30 cellular contexts compared by ENCODE assay signal in the genomic region with DNA sequence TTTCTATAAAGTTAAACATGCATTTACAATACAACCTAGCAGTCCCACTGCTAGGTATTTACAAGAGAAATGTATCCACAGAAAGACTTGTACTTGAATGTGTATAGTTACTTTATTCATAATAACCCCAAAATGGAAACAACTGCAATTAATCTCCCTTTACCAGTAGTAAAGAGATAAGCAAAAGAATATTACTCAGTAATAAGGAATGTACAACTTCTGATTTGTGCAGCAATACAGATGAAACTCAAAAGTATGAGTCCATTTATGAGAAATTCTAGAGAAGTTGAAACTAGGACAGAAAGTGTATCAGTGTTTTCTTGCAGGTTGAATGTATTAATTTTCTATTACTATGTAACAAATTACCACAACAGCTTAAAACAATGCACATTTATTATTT. TPM values are rescaled to one million over a fixed set of nuclear protein-coding genes. Genes with fewer than 3 reads are reported as not detected.
DNase-seq lines count a peak whose midpoint lies in the region; ATAC-seq and TF ChIP-seq lines count a peak whose summit lies in the region.
"Had no signal": no experiment of that assay in that cellular context is flagged by ENCODE, and none has a peak within 500 bp of the region (broad histone marks: within the 10 kb centered on the region; RNA-seq: fewer than 3 reads in every experiment).

No MANE protein-coding gene starts in this region.

- H3K4me3 Mint-ChIP-seq in activated CD8-positive, alpha-beta T cell treated with anti-CD3 and anti-CD28 coated beads for 36 hours = no peak overlapping the region
- H3K4me3 Mint-ChIP-seq in activated CD8-positive, alpha-beta T cell treated with anti-CD3 and anti-CD28 coated beads, Interleukin-2, amount 10 ng/mL, durations not matched to agents 7 days and 5 days = no peak overlapping the region
- H3K4me3 Mint-ChIP-seq: IgD-negative memory B cell had no signal

- CTCF ChIA-PET in activated CD8-positive, alpha-beta T cell treated with anti-CD3 and anti-CD28 coated beads for 36 hours (lab: Charles Lee) = interaction anchor here (0.9 to 1.8 kb wide), 2 partner anchors 10 to 14 kb away, joined by 3 to 7 read pairs; no protein-coding TSS in a partner anchor
- CTCF ChIA-PET in activated CD8-positive, alpha-beta T cell treated with anti-CD3 and anti-CD28 coated beads, Interleukin-2, amount 10 ng/mL, durations not matched to agents 7 days and 5 days (lab: Charles Lee) = no interaction called here

- no peaks in the 10 kb centered on the region for H3K27me3 Mint-ChIP-seq in activated CD8-positive, alpha-beta T cell treated with anti-CD3 and anti-CD28 coated beads for 36 hours
- no peaks in the 10 kb centered on the region for H3K27me3 Mint-ChIP-seq in activated CD8-positive, alpha-beta T cell treated with anti-CD3 and anti-CD28 coated beads, Interleukin-2, amount 10 ng/mL, durations not matched to agents 7 days and 5 days (ENCODE audit: low read depth)
- H3K27me3 Mint-ChIP-seq: IgD-negative memory B cell had no signal

- H3K4me3 ChIP-seq in choroid plexus epithelial cell (ENCODE audit: low read depth, low read length) = no peak overlapping the region
- H3K4me3 ChIP-seq: heart left ventricle, left ventricle myocardium inferior, skin epidermis, suprapubic skin had no signal

- DNase-seq in activated CD8-positive, alpha-beta T cell treated with anti-CD3 and anti-CD28 coated beads for 36 hours = no peak
- no peak for DNase-seq in activated CD8-positive, alpha-beta T cell treated with anti-CD3 and anti-CD28 coated beads, Interleukin-2, amount 10 ng/mL, durations not matched to agents 7 days and 5 days
- DNase-seq in M059J (ENCODE audit: low read depth) (peak; percentile 12), choroid plexus epithelial cell (ENCODE audit: low read depth) (peak; percentile 60), omental fat pad (ENCODE audit: low spot score) (no peak), UCSD-AML1 (lab: John Stamatoyannopoulos, UW; ENCODE audit: unreplicated experiment) (no peak)
- DNase-seq: 8988T; activated naive CD4-positive, alpha-beta T cell treated with Interleukin-2 at 50 U/mL for 16 hours; activated T-cell treated with anti-CD3 and anti-CD28 coated beads, Interleukin-2, amount 50 U/mL, for 48 hours; amniotic stem cell; Calu3; DMS79 treated with DMSO at 0.1 percent for 48 hours; effector CD8-positive, alpha-beta T cell; H7; heart left ventricle; left ventricle myocardium inferior; mesendoderm; NCI-H1092; NCI-H1694 treated with DMSO at 0.1 percent for 48 hours; retina; SIG-M5; stimulated activated naive CD4-positive, alpha-beta T cell treated with Interleukin-2 at 50 U/mL for 16 hours; SW 1271; T-helper 9 cell; WERI-Rb-1 had no signal

- peaks cover 1% of the 10 kb centered on the region for H3K9me3 Mint-ChIP-seq in activated CD8-positive, alpha-beta T cell treated with anti-CD3 and anti-CD28 coated beads for 36 hours
- H3K9me3 Mint-ChIP-seq in activated CD8-positive, alpha-beta T cell treated with anti-CD3 and anti-CD28 coated beads, Interleukin-2, amount 10 ng/mL, durations not matched to agents 7 days and 5 days (ENCODE audit: insufficient read depth) = no peaks in the 10 kb centered on the region
- H3K9me3 Mint-ChIP-seq: IgD-negative memory B cell had no signal

- peaks cover 42% of the 10 kb centered on the region for H3K36me3 Mint-ChIP-seq in activated CD8-positive, alpha-beta T cell treated with anti-CD3 and anti-CD28 coated beads for 36 hours (ENCODE audit: low read depth)
- peaks cover 17% of the 10 kb centered on the region for H3K36me3 Mint-ChIP-seq in activated CD8-positive, alpha-beta T cell treated with anti-CD3 and anti-CD28 coated beads, Interleukin-2, amount 10 ng/mL, durations not matched to agents 7 days and 5 days (ENCODE audit: low read depth)

- peaks cover 61% of the 10 kb centered on the region for H3K4me1 Mint-ChIP-seq in activated CD8-positive, alpha-beta T cell treated with anti-CD3 and anti-CD28 coated beads for 36 hours (ENCODE audit: low read depth)
- peaks cover 14% of the 10 kb centered on the region for H3K4me1 Mint-ChIP-seq in activated CD8-positive, alpha-beta T cell treated with anti-CD3 and anti-CD28 coated beads, Interleukin-2, amount 10 ng/mL, durations not matched to agents 7 days and 5 days (ENCODE audit: low read depth)

- TF ChIP-seq CTCF in activated CD8-positive, alpha-beta T cell treated with anti-CD3 and anti-CD28 coated beads for 36 hours (IDR thresholded peaks at IDR 0.05) = no peak
- TF ChIP-seq CTCF in choroid plexus epithelial cell (conservative IDR thresholded peaks at IDR 0.05; ENCODE audit: low read depth, low read length) (no peak), omental fat pad (IDR thresholded peaks at IDR 0.05) (no peak)

- POLR2A ChIA-PET in activated CD8-positive, alpha-beta T cell treated with anti-CD3 and anti-CD28 coated beads for 36 hours (lab: Charles Lee) = interaction anchor here (1.7 to 4.0 kb wide), 2 partner anchors 13 to 15 kb away, joined by 7 to 18 read pairs; a partner anchor contains a TSS
- POLR2A ChIA-PET in activated CD8-positive, alpha-beta T cell treated with anti-CD3 and anti-CD28 coated beads, Interleukin-2, amount 10 ng/mL, durations not matched to agents 7 days and 5 days (lab: Charles Lee) = no interaction called here

- intact Hi-C loops in activated CD8-positive, alpha-beta T cell treated with anti-CD3 and anti-CD28 coated beads for 36 hours (cut with micrococcal nuclease) = no loop called here

- peak overlapping the region; percentile 76 for H3K27ac Mint-ChIP-seq in activated CD8-positive, alpha-beta T cell treated with anti-CD3 and anti-CD28 coated beads for 36 hours
- no peak overlapping the region for H3K27ac Mint-ChIP-seq in activated CD8-positive, alpha-beta T cell treated with anti-CD3 and anti-CD28 coated beads, Interleukin-2, amount 10 ng/mL, durations not matched to agents 7 days and 5 days

- no peak for ATAC-seq in activated CD8-positive, alpha-beta T cell treated with anti-CD3 and anti-CD28 coated beads for 36 hours
- no peak for ATAC-seq in activated CD8-positive, alpha-beta T cell treated with anti-CD3 and anti-CD28 coated beads, Interleukin-2, amount 10 ng/mL, durations not matched to agents 7 days and 5 days
- ATAC-seq in omental fat pad (ENCODE audit: low FRiP score) (peak; percentile 74), HG03520 (IDR thresholded peaks at IDR 0.05; ENCODE audit: unreplicated experiment) (no peak), GM18858 (IDR thresholded peaks at IDR 0.05; ENCODE audit: unreplicated experiment) (no peak)
- ATAC-seq: heart left ventricle had no signal

RNA-seq across cellular contexts. Expression of a gene that starts 15.2 kb away (rescaled TPM):
- 10 to 100 TPM; 14.4 to 15.8 TPM for total RNA-seq in activated CD8-positive, alpha-beta T cell treated with anti-CD3 and anti-CD28 coated beads for 36 hours
- total RNA-seq in activated CD8-positive, alpha-beta T cell treated with anti-CD3 and anti-CD28 coated beads, Interleukin-2, amount 10 ng/mL, durations not matched to agents 7 days and 5 days = 10 to 100 TPM in 1 of 2 experiments, 1 to 10 TPM in 1; 10.0 to 10.1 TPM
- total RNA-seq in M059J (2014; rRNA removed; shearing (Covaris generic)) = 8.7 and 12.4 TPM in 2 replicates
- 100 to 1,000 TPM in 2 of 4 donors, 10 to 100 TPM in 2; 55.5 to 143 (median 105) TPM for total RNA-seq in omental fat pad

Comparison
In these comparisons a context has a peak if more than half of its experiments do, and no peak if none do; other contexts are left out.
1. DNase-seq: peak in M059J (single experiment) and choroid plexus epithelial cell (single experiment); none in activated CD8-positive, alpha-beta T cell treated with anti-CD3 and anti-CD28 coated beads for 36 hours (single experiment), activated CD8-positive, alpha-beta T cell treated with anti-CD3 and anti-CD28 coated beads, Interleukin-2, amount 10 ng/mL, durations not matched to agents 7 days and 5 days (single experiment), omental fat pad (single experiment) and UCSD-AML1 (single experiment).